ENCODE assay signal across 2 cellular contexts in the genomic region with DNA sequence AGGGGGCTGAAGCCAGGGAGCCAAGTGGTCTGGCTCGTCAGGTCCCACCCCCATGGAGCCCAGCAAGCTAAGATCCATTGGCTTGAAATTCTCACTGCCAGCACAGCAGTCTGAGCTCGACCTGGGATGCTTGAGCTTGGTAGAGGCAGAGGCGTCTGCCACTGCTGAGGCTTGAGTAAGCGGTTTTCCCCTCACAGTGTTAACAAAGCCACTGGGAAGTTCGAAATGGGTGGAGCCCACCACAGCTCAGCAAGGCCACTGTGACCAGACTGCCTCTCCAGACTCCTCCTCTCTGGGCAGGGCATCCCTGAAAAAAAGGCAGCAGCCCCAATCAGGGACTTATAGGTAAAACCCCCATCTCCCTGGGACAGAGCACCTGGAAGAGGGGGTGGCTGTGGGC.
TF ChIP-seq lines count a peak whose summit lies in the region.

No MANE protein-coding gene starts in this region.

TF ChIP-seq in GM23338, 12 proteins besides CTCF, POLR2A, EP300 and RAD21 (continued from another document):
- TF ChIP-seq, protein P1, sequence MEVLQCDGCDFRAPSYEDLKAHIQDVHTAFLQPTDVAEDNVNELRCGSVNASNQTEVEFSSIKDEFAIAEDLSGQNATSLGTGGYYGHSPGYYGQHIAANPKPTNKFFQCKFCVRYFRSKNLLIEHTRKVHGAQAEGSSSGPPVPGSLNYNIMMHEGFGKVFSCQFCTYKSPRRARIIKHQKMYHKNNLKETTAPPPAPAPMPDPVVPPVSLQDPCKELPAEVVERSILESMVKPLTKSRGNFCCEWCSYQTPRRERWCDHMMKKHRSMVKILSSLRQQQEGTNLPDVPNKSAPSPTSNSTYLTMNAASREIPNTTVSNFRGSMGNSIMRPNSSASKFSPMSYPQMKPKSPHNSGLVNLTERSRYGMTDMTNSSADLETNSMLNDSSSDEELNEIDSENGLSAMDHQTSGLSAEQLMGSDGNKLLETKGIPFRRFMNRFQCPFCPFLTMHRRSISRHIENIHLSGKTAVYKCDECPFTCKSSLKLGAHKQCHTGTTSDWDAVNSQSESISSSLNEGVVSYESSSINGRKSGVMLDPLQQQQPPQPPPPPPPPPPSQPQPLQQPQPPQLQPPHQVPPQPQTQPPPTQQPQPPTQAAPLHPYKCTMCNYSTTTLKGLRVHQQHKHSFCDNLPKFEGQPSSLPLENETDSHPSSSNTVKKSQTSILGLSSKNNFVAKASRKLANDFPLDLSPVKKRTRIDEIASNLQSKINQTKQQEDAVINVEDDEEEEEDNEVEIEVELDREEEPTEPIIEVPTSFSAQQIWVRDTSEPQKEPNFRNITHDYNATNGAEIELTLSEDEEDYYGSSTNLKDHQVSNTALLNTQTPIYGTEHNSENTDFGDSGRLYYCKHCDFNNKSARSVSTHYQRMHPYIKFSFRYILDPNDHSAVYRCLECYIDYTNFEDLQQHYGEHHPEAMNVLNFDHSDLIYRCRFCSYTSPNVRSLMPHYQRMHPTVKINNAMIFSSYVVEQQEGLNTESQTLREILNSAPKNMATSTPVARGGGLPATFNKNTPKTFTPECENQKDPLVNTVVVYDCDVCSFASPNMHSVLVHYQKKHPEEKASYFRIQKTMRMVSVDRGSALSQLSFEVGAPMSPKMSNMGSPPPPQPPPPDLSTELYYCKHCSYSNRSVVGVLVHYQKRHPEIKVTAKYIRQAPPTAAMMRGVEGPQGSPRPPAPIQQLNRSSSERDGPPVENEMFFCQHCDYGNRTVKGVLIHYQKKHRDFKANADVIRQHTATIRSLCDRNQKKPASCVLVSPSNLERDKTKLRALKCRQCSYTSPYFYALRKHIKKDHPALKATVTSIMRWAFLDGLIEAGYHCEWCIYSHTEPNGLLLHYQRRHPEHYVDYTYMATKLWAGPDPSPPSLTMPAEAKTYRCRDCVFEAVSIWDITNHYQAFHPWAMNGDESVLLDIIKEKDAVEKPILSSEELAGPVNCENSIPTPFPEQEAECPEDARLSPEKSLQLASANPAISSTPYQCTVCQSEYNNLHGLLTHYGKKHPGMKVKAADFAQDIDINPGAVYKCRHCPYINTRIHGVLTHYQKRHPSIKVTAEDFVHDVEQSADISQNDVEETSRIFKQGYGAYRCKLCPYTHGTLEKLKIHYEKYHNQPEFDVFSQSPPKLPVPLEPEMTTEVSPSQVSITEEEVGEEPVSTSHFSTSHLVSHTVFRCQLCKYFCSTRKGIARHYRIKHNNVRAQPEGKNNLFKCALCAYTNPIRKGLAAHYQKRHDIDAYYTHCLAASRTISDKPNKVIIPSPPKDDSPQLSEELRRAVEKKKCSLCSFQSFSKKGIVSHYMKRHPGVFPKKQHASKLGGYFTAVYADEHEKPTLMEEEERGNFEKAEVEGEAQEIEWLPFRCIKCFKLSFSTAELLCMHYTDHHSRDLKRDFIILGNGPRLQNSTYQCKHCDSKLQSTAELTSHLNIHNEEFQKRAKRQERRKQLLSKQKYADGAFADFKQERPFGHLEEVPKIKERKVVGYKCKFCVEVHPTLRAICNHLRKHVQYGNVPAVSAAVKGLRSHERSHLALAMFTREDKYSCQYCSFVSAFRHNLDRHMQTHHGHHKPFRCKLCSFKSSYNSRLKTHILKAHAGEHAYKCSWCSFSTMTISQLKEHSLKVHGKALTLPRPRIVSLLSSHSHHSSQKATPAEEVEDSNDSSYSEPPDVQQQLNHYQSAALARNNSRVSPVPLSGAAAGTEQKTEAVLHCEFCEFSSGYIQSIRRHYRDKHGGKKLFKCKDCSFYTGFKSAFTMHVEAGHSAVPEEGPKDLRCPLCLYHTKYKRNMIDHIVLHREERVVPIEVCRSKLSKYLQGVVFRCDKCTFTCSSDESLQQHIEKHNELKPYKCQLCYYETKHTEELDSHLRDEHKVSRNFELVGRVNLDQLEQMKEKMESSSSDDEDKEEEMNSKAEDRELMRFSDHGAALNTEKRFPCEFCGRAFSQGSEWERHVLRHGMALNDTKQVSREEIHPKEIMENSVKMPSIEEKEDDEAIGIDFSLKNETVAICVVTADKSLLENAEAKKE (CRISPR knock-in tag; IDR thresholded peaks at IDR 0.05), result no peak
- TF ChIP-seq, protein P2, sequence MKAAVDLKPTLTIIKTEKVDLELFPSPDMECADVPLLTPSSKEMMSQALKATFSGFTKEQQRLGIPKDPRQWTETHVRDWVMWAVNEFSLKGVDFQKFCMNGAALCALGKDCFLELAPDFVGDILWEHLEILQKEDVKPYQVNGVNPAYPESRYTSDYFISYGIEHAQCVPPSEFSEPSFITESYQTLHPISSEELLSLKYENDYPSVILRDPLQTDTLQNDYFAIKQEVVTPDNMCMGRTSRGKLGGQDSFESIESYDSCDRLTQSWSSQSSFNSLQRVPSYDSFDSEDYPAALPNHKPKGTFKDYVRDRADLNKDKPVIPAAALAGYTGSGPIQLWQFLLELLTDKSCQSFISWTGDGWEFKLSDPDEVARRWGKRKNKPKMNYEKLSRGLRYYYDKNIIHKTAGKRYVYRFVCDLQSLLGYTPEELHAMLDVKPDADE (IDR thresholded peaks at IDR 0.05), result no peak
- TF ChIP-seq STAT1 (IDR thresholded peaks at IDR 0.05; ENCODE audit: unreplicated experiment), result no peak
- no peak for TF ChIP-seq ZNF331 (CRISPR knock-in tag; IDR thresholded peaks at IDR 0.05; ENCODE audit: low read depth)
- no peak for TF ChIP-seq EZH2phosphoT487 (IDR thresholded peaks at IDR 0.05; ENCODE audit: unreplicated experiment)
- no peak for TF ChIP-seq EZH2 (IDR thresholded peaks at IDR 0.05; ENCODE audit: low read depth, unreplicated experiment)
- no peak for TF ChIP-seq POLR2AphosphoS5 (IDR thresholded peaks at IDR 0.05; ENCODE audit: low read depth)
- TF ChIP-seq, protein P3, sequence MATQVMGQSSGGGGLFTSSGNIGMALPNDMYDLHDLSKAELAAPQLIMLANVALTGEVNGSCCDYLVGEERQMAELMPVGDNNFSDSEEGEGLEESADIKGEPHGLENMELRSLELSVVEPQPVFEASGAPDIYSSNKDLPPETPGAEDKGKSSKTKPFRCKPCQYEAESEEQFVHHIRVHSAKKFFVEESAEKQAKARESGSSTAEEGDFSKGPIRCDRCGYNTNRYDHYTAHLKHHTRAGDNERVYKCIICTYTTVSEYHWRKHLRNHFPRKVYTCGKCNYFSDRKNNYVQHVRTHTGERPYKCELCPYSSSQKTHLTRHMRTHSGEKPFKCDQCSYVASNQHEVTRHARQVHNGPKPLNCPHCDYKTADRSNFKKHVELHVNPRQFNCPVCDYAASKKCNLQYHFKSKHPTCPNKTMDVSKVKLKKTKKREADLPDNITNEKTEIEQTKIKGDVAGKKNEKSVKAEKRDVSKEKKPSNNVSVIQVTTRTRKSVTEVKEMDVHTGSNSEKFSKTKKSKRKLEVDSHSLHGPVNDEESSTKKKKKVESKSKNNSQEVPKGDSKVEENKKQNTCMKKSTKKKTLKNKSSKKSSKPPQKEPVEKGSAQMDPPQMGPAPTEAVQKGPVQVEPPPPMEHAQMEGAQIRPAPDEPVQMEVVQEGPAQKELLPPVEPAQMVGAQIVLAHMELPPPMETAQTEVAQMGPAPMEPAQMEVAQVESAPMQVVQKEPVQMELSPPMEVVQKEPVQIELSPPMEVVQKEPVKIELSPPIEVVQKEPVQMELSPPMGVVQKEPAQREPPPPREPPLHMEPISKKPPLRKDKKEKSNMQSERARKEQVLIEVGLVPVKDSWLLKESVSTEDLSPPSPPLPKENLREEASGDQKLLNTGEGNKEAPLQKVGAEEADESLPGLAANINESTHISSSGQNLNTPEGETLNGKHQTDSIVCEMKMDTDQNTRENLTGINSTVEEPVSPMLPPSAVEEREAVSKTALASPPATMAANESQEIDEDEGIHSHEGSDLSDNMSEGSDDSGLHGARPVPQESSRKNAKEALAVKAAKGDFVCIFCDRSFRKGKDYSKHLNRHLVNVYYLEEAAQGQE (IDR thresholded peaks at IDR 0.05; ENCODE audit: unreplicated experiment), result no peak

TF ChIP-seq in WTC11, 78 proteins besides CTCF, POLR2A, EP300 and RAD21 (continued from another document):
- TF ChIP-seq, protein P4, sequence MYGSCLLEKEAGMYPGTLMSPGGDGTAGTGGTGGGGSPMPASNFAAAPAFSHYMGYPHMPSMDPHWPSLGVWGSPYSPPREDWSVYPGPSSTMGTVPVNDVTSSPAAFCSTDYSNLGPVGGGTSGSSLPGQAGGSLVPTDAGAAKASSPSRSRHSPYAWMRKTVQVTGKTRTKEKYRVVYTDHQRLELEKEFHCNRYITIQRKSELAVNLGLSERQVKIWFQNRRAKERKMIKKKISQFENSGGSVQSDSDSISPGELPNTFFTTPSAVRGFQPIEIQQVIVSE (CRISPR knock-in tag; IDR thresholded peaks at IDR 0.05; ENCODE audit: borderline replicate concordance), result no peak
- TF ChIP-seq NR2C2 (CRISPR knock-in tag; IDR thresholded peaks at IDR 0.05) (no peak), RELA (CRISPR knock-in tag; IDR thresholded peaks at IDR 0.05; ENCODE audit: borderline replicate concordance) (no peak), ZNF416 (CRISPR knock-in tag; IDR thresholded peaks at IDR 0.05) (no peak)
- TF ChIP-seq, protein P5, sequence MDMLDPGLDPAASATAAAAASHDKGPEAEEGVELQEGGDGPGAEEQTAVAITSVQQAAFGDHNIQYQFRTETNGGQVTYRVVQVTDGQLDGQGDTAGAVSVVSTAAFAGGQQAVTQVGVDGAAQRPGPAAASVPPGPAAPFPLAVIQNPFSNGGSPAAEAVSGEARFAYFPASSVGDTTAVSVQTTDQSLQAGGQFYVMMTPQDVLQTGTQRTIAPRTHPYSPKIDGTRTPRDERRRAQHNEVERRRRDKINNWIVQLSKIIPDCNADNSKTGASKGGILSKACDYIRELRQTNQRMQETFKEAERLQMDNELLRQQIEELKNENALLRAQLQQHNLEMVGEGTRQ (CRISPR knock-in tag; IDR thresholded peaks at IDR 0.05), result no peak
